In the genomic region with DNA sequence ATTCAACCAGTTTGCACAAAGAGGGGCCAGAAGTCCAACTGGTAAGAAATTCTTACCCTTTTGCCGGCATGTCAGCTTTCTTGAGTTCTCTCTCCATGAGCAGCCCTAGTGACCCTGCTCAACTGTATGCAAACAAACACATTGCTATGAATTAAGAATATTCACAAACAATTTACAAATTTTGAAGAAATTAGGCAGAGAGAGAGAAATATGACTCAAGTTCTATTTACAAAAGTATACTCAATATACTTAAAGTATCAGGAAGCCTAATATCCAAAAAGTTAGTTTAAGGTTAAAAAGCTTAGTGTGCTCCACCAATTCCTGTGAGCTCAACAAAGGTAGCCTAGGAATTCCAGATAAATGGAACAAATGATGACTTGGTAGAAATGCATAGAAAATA, we compare ENCODE assay signal across 1 cellular context.
TF ChIP-seq lines count a peak whose summit lies in the region.

No MANE protein-coding gene starts in this region.

TF ChIP-seq in GM23338, 12 proteins besides CTCF, POLR2A, EP300 and RAD21:
- TF ChIP-seq, protein P1, sequence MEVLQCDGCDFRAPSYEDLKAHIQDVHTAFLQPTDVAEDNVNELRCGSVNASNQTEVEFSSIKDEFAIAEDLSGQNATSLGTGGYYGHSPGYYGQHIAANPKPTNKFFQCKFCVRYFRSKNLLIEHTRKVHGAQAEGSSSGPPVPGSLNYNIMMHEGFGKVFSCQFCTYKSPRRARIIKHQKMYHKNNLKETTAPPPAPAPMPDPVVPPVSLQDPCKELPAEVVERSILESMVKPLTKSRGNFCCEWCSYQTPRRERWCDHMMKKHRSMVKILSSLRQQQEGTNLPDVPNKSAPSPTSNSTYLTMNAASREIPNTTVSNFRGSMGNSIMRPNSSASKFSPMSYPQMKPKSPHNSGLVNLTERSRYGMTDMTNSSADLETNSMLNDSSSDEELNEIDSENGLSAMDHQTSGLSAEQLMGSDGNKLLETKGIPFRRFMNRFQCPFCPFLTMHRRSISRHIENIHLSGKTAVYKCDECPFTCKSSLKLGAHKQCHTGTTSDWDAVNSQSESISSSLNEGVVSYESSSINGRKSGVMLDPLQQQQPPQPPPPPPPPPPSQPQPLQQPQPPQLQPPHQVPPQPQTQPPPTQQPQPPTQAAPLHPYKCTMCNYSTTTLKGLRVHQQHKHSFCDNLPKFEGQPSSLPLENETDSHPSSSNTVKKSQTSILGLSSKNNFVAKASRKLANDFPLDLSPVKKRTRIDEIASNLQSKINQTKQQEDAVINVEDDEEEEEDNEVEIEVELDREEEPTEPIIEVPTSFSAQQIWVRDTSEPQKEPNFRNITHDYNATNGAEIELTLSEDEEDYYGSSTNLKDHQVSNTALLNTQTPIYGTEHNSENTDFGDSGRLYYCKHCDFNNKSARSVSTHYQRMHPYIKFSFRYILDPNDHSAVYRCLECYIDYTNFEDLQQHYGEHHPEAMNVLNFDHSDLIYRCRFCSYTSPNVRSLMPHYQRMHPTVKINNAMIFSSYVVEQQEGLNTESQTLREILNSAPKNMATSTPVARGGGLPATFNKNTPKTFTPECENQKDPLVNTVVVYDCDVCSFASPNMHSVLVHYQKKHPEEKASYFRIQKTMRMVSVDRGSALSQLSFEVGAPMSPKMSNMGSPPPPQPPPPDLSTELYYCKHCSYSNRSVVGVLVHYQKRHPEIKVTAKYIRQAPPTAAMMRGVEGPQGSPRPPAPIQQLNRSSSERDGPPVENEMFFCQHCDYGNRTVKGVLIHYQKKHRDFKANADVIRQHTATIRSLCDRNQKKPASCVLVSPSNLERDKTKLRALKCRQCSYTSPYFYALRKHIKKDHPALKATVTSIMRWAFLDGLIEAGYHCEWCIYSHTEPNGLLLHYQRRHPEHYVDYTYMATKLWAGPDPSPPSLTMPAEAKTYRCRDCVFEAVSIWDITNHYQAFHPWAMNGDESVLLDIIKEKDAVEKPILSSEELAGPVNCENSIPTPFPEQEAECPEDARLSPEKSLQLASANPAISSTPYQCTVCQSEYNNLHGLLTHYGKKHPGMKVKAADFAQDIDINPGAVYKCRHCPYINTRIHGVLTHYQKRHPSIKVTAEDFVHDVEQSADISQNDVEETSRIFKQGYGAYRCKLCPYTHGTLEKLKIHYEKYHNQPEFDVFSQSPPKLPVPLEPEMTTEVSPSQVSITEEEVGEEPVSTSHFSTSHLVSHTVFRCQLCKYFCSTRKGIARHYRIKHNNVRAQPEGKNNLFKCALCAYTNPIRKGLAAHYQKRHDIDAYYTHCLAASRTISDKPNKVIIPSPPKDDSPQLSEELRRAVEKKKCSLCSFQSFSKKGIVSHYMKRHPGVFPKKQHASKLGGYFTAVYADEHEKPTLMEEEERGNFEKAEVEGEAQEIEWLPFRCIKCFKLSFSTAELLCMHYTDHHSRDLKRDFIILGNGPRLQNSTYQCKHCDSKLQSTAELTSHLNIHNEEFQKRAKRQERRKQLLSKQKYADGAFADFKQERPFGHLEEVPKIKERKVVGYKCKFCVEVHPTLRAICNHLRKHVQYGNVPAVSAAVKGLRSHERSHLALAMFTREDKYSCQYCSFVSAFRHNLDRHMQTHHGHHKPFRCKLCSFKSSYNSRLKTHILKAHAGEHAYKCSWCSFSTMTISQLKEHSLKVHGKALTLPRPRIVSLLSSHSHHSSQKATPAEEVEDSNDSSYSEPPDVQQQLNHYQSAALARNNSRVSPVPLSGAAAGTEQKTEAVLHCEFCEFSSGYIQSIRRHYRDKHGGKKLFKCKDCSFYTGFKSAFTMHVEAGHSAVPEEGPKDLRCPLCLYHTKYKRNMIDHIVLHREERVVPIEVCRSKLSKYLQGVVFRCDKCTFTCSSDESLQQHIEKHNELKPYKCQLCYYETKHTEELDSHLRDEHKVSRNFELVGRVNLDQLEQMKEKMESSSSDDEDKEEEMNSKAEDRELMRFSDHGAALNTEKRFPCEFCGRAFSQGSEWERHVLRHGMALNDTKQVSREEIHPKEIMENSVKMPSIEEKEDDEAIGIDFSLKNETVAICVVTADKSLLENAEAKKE (CRISPR knock-in tag; IDR thresholded peaks at IDR 0.05) = no peak
- TF ChIP-seq, protein P2, sequence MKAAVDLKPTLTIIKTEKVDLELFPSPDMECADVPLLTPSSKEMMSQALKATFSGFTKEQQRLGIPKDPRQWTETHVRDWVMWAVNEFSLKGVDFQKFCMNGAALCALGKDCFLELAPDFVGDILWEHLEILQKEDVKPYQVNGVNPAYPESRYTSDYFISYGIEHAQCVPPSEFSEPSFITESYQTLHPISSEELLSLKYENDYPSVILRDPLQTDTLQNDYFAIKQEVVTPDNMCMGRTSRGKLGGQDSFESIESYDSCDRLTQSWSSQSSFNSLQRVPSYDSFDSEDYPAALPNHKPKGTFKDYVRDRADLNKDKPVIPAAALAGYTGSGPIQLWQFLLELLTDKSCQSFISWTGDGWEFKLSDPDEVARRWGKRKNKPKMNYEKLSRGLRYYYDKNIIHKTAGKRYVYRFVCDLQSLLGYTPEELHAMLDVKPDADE (IDR thresholded peaks at IDR 0.05) = no peak
- TF ChIP-seq EZH2 (IDR thresholded peaks at IDR 0.05; ENCODE audit: low read depth, unreplicated experiment) = no peak
- TF ChIP-seq STAT1 (IDR thresholded peaks at IDR 0.05; ENCODE audit: unreplicated experiment) = no peak
- no peak for TF ChIP-seq NANOG (IDR thresholded peaks at IDR 0.05; ENCODE audit: borderline replicate concordance)
- TF ChIP-seq, protein P3, sequence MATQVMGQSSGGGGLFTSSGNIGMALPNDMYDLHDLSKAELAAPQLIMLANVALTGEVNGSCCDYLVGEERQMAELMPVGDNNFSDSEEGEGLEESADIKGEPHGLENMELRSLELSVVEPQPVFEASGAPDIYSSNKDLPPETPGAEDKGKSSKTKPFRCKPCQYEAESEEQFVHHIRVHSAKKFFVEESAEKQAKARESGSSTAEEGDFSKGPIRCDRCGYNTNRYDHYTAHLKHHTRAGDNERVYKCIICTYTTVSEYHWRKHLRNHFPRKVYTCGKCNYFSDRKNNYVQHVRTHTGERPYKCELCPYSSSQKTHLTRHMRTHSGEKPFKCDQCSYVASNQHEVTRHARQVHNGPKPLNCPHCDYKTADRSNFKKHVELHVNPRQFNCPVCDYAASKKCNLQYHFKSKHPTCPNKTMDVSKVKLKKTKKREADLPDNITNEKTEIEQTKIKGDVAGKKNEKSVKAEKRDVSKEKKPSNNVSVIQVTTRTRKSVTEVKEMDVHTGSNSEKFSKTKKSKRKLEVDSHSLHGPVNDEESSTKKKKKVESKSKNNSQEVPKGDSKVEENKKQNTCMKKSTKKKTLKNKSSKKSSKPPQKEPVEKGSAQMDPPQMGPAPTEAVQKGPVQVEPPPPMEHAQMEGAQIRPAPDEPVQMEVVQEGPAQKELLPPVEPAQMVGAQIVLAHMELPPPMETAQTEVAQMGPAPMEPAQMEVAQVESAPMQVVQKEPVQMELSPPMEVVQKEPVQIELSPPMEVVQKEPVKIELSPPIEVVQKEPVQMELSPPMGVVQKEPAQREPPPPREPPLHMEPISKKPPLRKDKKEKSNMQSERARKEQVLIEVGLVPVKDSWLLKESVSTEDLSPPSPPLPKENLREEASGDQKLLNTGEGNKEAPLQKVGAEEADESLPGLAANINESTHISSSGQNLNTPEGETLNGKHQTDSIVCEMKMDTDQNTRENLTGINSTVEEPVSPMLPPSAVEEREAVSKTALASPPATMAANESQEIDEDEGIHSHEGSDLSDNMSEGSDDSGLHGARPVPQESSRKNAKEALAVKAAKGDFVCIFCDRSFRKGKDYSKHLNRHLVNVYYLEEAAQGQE (IDR thresholded peaks at IDR 0.05; ENCODE audit: unreplicated experiment) = no peak
- no peak for TF ChIP-seq POLR2AphosphoS5 (IDR thresholded peaks at IDR 0.05; ENCODE audit: low read depth)
- no peak for TF ChIP-seq ZNF114 (CRISPR knock-in tag; IDR thresholded peaks at IDR 0.05)
- no peak for TF ChIP-seq JUNB (IDR thresholded peaks at IDR 0.05; ENCODE audit: unreplicated experiment)
- TF ChIP-seq EZH2phosphoT487 (IDR thresholded peaks at IDR 0.05; ENCODE audit: unreplicated experiment) = no peak
- no peak for TF ChIP-seq CREB1 (CRISPR knock-in tag; IDR thresholded peaks at IDR 0.05; ENCODE audit: low read depth)
- TF ChIP-seq ZNF331 (CRISPR knock-in tag; IDR thresholded peaks at IDR 0.05; ENCODE audit: low read depth) = no peak
